ENCODE assay signal across 13 cellular contexts in genomic region chr7:143295870-143296269, GRCh38. TPM values are rescaled to one million over a fixed set of nuclear protein-coding genes. Genes with fewer than 3 reads are reported as not detected.
DNase-seq lines count a peak whose midpoint lies in the region; ATAC-seq, FAIRE-seq and TF ChIP-seq lines count a peak whose summit lies in the region.
"Had no signal": no experiment of that assay in that cellular context is flagged by ENCODE, and none has a peak within 500 bp of the region (broad histone marks: within the 10 kb centered on the region; RNA-seq: fewer than 3 reads in every experiment).

No MANE protein-coding gene starts in this region.

- peaks cover 48 to 76% (median 62%) of the 10 kb centered on the region in 4 donors for H3K4me1 Mint-ChIP-seq in CD4-positive, CD25-positive, alpha-beta regulatory T cell
- H3K4me1 Mint-ChIP-seq in mesothelial cell of epicardium: peaks cover 27% of the 10 kb centered on the region
- H3K4me1 Mint-ChIP-seq in natural killer cell treated with Interleukin-12 subunit alpha and Interleukin-12 subunit beta and Interleukin-15 and Interleukin-18, amount 100 ng/mL, for 72 hours (ENCODE audit: low read depth in 2 of 2): peaks cover 25 to 45% of the 10 kb centered on the region in 2 donors

- peak overlapping the region; percentile 24 to 47 (median 35) for H3K27ac Mint-ChIP-seq in CD4-positive, CD25-positive, alpha-beta regulatory T cell
- peak overlapping the region; percentile 44 for H3K27ac Mint-ChIP-seq in mesothelial cell of epicardium
- H3K27ac Mint-ChIP-seq in natural killer cell treated with Interleukin-12 subunit alpha and Interleukin-12 subunit beta and Interleukin-15 and Interleukin-18, amount 100 ng/mL, for 72 hours: peak overlapping the region in 1 of 2 donors; percentile 2

- peak overlapping the region; percentile 8 for H3K27ac ChIP-seq in CD4-positive, CD25-positive, alpha-beta regulatory T cell (ENCODE audit: insufficient read depth, low read length, poor library complexity, severe bottlenecking)

- no peaks in the 10 kb centered on the region for H3K27me3 Mint-ChIP-seq in CD4-positive, CD25-positive, alpha-beta regulatory T cell
- no peaks in the 10 kb centered on the region for H3K27me3 Mint-ChIP-seq in mesothelial cell of epicardium (ENCODE audit: low read depth)
- no peaks in the 10 kb centered on the region for H3K27me3 Mint-ChIP-seq in natural killer cell treated with Interleukin-12 subunit alpha and Interleukin-12 subunit beta and Interleukin-15 and Interleukin-18, amount 100 ng/mL, for 72 hours

- FAIRE-seq in GM12891 (lab: Jason Lieb, UNC): peak; percentile 38
- FAIRE-seq: D721Med, frontal cortex, small intestine had no signal

- H3K36me3 Mint-ChIP-seq in CD4-positive, CD25-positive, alpha-beta regulatory T cell: peaks cover 61% of the 10 kb centered on the region
- peaks cover 59% of the 10 kb centered on the region for H3K36me3 Mint-ChIP-seq in mesothelial cell of epicardium
- peaks cover 48% of the 10 kb centered on the region for H3K36me3 Mint-ChIP-seq in natural killer cell treated with Interleukin-12 subunit alpha and Interleukin-12 subunit beta and Interleukin-15 and Interleukin-18, amount 100 ng/mL, for 72 hours

- peaks cover 33% of the 10 kb centered on the region for H3K4me1 ChIP-seq in CD4-positive, CD25-positive, alpha-beta regulatory T cell (ENCODE audit: control insufficient read depth, insufficient read depth, low read length, poor library complexity, severe bottlenecking)

- no peaks in the 10 kb centered on the region for H3K9me3 ChIP-seq in CD4-positive, CD25-positive, alpha-beta regulatory T cell (ENCODE audit: control insufficient read depth in 2 of 2, low read length in 2 of 2)

- peak overlapping the region; percentile 45 for H3K4me3 ChIP-seq in CD4-positive, CD25-positive, alpha-beta regulatory T cell (ENCODE audit: low read depth, low read length)

- H3K27me3 ChIP-seq in CD4-positive, CD25-positive, alpha-beta regulatory T cell (ENCODE audit: control insufficient read depth, insufficient read depth, low read length): no peaks in the 10 kb centered on the region

- H3K9me3 Mint-ChIP-seq in CD4-positive, CD25-positive, alpha-beta regulatory T cell: peaks cover 0 to 2% (median 0%) of the 10 kb centered on the region in 7 donors
- H3K9me3 Mint-ChIP-seq in mesothelial cell of epicardium: no peaks in the 10 kb centered on the region
- no peaks in the 10 kb centered on the region for H3K9me3 Mint-ChIP-seq in natural killer cell treated with Interleukin-12 subunit alpha and Interleukin-12 subunit beta and Interleukin-15 and Interleukin-18, amount 100 ng/mL, for 72 hours

- TF ChIP-seq POLR2A in GM12891 (IDR thresholded peaks at IDR 0.05; ENCODE audit: low read depth, low read length): no peak

- TF ChIP-seq CTCF in mesothelial cell of epicardium (IDR thresholded peaks at IDR 0.05; ENCODE audit: unreplicated experiment): no peak

- H3K4me3 Mint-ChIP-seq in CD4-positive, CD25-positive, alpha-beta regulatory T cell: peak overlapping the region in 3 of 4 donors; percentile 9 to 81 (median 51)
- no peak overlapping the region for H3K4me3 Mint-ChIP-seq in mesothelial cell of epicardium
- no peak overlapping the region for H3K4me3 Mint-ChIP-seq in natural killer cell treated with Interleukin-12 subunit alpha and Interleukin-12 subunit beta and Interleukin-15 and Interleukin-18, amount 100 ng/mL, for 72 hours

- no peak for ATAC-seq in CD4-positive, CD25-positive, alpha-beta regulatory T cell (ENCODE audit: low read depth in 2 of 2)
- no peak for ATAC-seq in natural killer cell treated with Interleukin-12 subunit alpha and Interleukin-12 subunit beta and Interleukin-15 and Interleukin-18, amount 100 ng/mL, for 72 hours
- ATAC-seq: left cardiac atrium had no signal

- H3K36me3 ChIP-seq in CD4-positive, CD25-positive, alpha-beta regulatory T cell (ENCODE audit: control insufficient read depth, insufficient read depth, low read length): peaks cover 91% of the 10 kb centered on the region

- no peak for DNase-seq in CD4-positive, CD25-positive, alpha-beta regulatory T cell
- DNase-seq in GM12891 (ENCODE audit: insufficient read length, low spot score) (no peak), amniotic stem cell (lab: John Stamatoyannopoulos, UW) (peak; percentile 24), mesothelial cell of epicardium (ENCODE audit: low spot score in 2 of 2, unreplicated experiment in 2 of 2) (no peak), NCI-H1048 (lab: John Stamatoyannopoulos, UW) (no peak)
- no peak for DNase-seq in stimulated activated naive CD4-positive, alpha-beta T cell treated with Interleukin-2 at 50 U/mL for 16 hours (lab: John Stamatoyannopoulos, UW)
- DNase-seq in natural killer cell treated with Interleukin-12 subunit alpha and Interleukin-12 subunit beta and Interleukin-15 and Interleukin-18, amount 100 ng/mL, for 72 hours (ENCODE audit: low spot score): no peak
- DNase-seq: left cardiac atrium, small intestine had no signal

TF ChIP-seq in GM12891, 5 proteins besides CTCF, POLR2A, EP300 and RAD21:
- TF ChIP-seq PAX5 (IDR thresholded peaks at IDR 0.05; ENCODE audit: insufficient read depth, low read length, severe bottlenecking) (no peak), POU2F2 (IDR thresholded peaks at IDR 0.05; ENCODE audit: low read depth, low read length) (no peak), POLR2AphosphoS5 (IDR thresholded peaks at IDR 0.05; ENCODE audit: low read depth, low read length) (no peak), TAF1 (IDR thresholded peaks at IDR 0.05; ENCODE audit: low read depth, low read length) (no peak), SPI1 (IDR thresholded peaks at IDR 0.05; ENCODE audit: low read depth, low read length) (no peak)

RNA-seq across cellular contexts. Expression of gene CASP2, which starts 7.7 kb away (rescaled TPM):
- 61.4 TPM for total RNA-seq in CD4-positive, CD25-positive, alpha-beta regulatory T cell
- polyA plus RNA-seq in CD4-positive, CD25-positive, alpha-beta regulatory T cell: 10 to 100 TPM; 20.5 to 27.1 (median 24.1) TPM
- polyA plus RNA-seq in GM12891 (2012; ENCODE audit: low read depth, missing spikeins): 12.6 TPM
- total RNA-seq in mesothelial cell of epicardium: 53.3 to 56.5 TPM (median 55.4 TPM) in 3 replicates
- total RNA-seq in natural killer cell treated with Interleukin-12 subunit alpha and Interleukin-12 subunit beta and Interleukin-15 and Interleukin-18, amount 100 ng/mL, for 72 hours: 10 to 100 TPM; 67.8 to 94.2 TPM

RNA-seq across cellular contexts. Expression of gene TMEM139, which starts 11.1 kb away (rescaled TPM):
- total RNA-seq in CD4-positive, CD25-positive, alpha-beta regulatory T cell: 0.91 TPM
- polyA plus RNA-seq in CD4-positive, CD25-positive, alpha-beta regulatory T cell: 1 to 10 TPM in 2 of 4 donors, under 1 TPM in 2; 0.75 to 1.3 (median 1.0) TPM
- polyA plus RNA-seq in GM12891 (2012; ENCODE audit: low read depth, missing spikeins): 0.13 TPM
- 6.1 to 10.1 TPM (median 7.9 TPM) in 3 replicates for total RNA-seq in mesothelial cell of epicardium
- total RNA-seq in natural killer cell treated with Interleukin-12 subunit alpha and Interleukin-12 subunit beta and Interleukin-15 and Interleukin-18, amount 100 ng/mL, for 72 hours: not detected
- total RNA-seq: frontal cortex had no signal
- polyA plus RNA-seq: neural cell had no signal

RNA-seq across cellular contexts. Expression of gene CLCN1, which starts 20.0 kb away (rescaled TPM):
- not detected for total RNA-seq in CD4-positive, CD25-positive, alpha-beta regulatory T cell
- polyA plus RNA-seq in CD4-positive, CD25-positive, alpha-beta regulatory T cell: under 1 TPM in 1 of 4 donors, not detected in 3; 0.05 TPM
- 0.10 TPM for polyA plus RNA-seq in GM12891 (2012; ENCODE audit: low read depth, missing spikeins)
- total RNA-seq in mesothelial cell of epicardium: 0.07 to 0.16 TPM (median 0.11 TPM) in 3 replicates
- total RNA-seq in natural killer cell treated with Interleukin-12 subunit alpha and Interleukin-12 subunit beta and Interleukin-15 and Interleukin-18, amount 100 ng/mL, for 72 hours: under 1 TPM in 1 of 2 donors, not detected in 1; 0.10 TPM
- total RNA-seq: left cardiac atrium, MCF 10A had no signal
- polyA plus RNA-seq: neural cell had no signal

RNA-seq across cellular contexts. Expression of gene GSTK1, which starts 32.6 kb away (rescaled TPM):
- 475 TPM for total RNA-seq in CD4-positive, CD25-positive, alpha-beta regulatory T cell
- polyA plus RNA-seq in CD4-positive, CD25-positive, alpha-beta regulatory T cell: 100 to 1,000 TPM; 589 to 845 (median 707) TPM
- polyA plus RNA-seq in GM12891 (2012; ENCODE audit: low read depth, missing spikeins): 94.8 TPM
- 86.7 to 98.8 TPM (median 92.8 TPM) in 3 replicates for total RNA-seq in mesothelial cell of epicardium
- total RNA-seq in natural killer cell treated with Interleukin-12 subunit alpha and Interleukin-12 subunit beta and Interleukin-15 and Interleukin-18, amount 100 ng/mL, for 72 hours: 100 to 1,000 TPM; 133 to 233 TPM

Comparison
In these comparisons a context has a peak if more than half of its experiments do, and no peak if none do; other contexts are left out.
1. H3K4me3 Mint-ChIP-seq: peak in CD4-positive, CD25-positive, alpha-beta regulatory T cell (3 of 4); none in mesothelial cell of epicardium (single experiment) and natural killer cell treated with Interleukin-12 subunit alpha and Interleukin-12 subunit beta and Interleukin-15 and Interleukin-18, amount 100 ng/mL, for 72 hours (single experiment).